In the genomic region with DNA sequence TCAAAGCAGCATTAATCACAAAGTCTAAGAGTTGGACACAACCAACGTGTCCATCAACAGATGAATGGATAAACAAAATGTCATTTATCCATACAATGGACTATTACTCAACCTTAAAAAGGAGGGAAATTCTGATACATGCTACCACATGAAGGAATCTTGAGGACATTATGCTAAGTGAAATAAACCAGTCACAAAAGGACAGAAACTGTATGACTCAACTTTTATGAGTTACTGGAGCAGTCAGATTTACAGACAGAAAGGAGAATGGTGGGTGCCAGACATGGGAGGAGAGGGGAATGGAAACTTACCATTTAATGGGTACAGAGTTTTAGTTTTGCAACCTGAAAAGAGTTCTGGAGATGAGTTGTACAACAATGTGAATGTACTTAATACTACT, we compare ENCODE assay signal across 30 cellular contexts. TPM values are rescaled to one million over a fixed set of nuclear protein-coding genes. Genes with fewer than 3 reads are reported as not detected.
A peak's percentile ranks its signal among the peaks of the same experiment; 100 is the strongest.
DNase-seq lines count a peak whose midpoint lies in the region; ATAC-seq and TF ChIP-seq lines count a peak whose summit lies in the region.
"Had no signal": no experiment of that assay in that cellular context is flagged by ENCODE, and none has a peak within 500 bp of the region (broad histone marks: within the 10 kb centered on the region; RNA-seq: fewer than 3 reads in every experiment).

No MANE protein-coding gene starts in this region.

- intact Hi-C loops in activated CD4-positive, alpha-beta T cell treated with anti-CD3 and anti-CD28 coated beads for 36 hours (cut with DNase I, micrococcal nuclease) = loop anchor here in 1 of 2 experiments (1.0 to 10.0 kb wide), 5 partner anchors 73 to 1828 kb away; no protein-coding TSS in a partner anchor
- intact Hi-C loops in mammary epithelial cell (cut with micrococcal nuclease) = no loop called here
- intact Hi-C loops in MCF 10A (cut with micrococcal nuclease) = no loop called here

- no peak overlapping the region for H3K27ac Mint-ChIP-seq in activated CD4-positive, alpha-beta T cell treated with anti-CD3 and anti-CD28 coated beads for 36 hours
- no peak overlapping the region for H3K27ac Mint-ChIP-seq in MCF 10A (ENCODE audit: low read depth, unreplicated experiment)
- no peak overlapping the region for H3K27ac Mint-ChIP-seq in stimulated activated naive CD8-positive, alpha-beta T cell treated with anti-CD3 and anti-CD28 coated beads, Interleukin-15, amount 100 ng/mL, for 72 hours
- H3K27ac Mint-ChIP-seq: dendritic cell treated with granulocyte-macrophage colony-stimulating factor and Interleukin-4, amounts not matched to agents 40 ng/mL and 50 ng/mL, for 4 days; endodermal cell; neural progenitor cell had no signal

- no peaks in the 10 kb centered on the region for H3K79me2 ChIP-seq in mammary epithelial cell (ENCODE audit: insufficient read depth, low read length)
- H3K79me2 ChIP-seq: hepatocyte had no signal

- peaks cover 18% of the 10 kb centered on the region for H3K4me1 ChIP-seq in mammary epithelial cell (ENCODE audit: insufficient read depth, low read length)
- H3K4me1 ChIP-seq: HAP-1, right atrium auricular region, thyroid gland, vagina had no signal

- CTCF ChIA-PET in activated CD4-positive, alpha-beta T cell treated with anti-CD3 and anti-CD28 coated beads for 36 hours (lab: Charles Lee) = no interaction called here
- CTCF ChIA-PET in mammary epithelial cell (lab: Charles Lee; ENCODE audit: low non-redundant PET) = no interaction called here
- CTCF ChIA-PET in MCF 10A (lab: Yijun Ruan, JAX) = no interaction called here

- H3K9ac ChIP-seq in mammary epithelial cell (ENCODE audit: insufficient read depth, low read length) = no peak overlapping the region
- H3K9ac ChIP-seq: neural progenitor cell had no signal

- no peak overlapping the region for H3K27ac ChIP-seq in mammary epithelial cell (ENCODE audit: insufficient read depth, low read depth, low read length)
- H3K27ac ChIP-seq in epithelial cell of prostate = no peak overlapping the region
- H3K27ac ChIP-seq: esophagus squamous epithelium, gastrocnemius medialis, hepatocyte, neural progenitor cell, right atrium auricular region, SJSA1, thyroid gland, vagina had no signal

- H3K9me3 Mint-ChIP-seq in activated CD4-positive, alpha-beta T cell treated with anti-CD3 and anti-CD28 coated beads for 36 hours (ENCODE audit: low read depth) = no peaks in the 10 kb centered on the region
- H3K9me3 Mint-ChIP-seq in MCF 10A (ENCODE audit: unreplicated experiment) = peaks cover 7% of the 10 kb centered on the region
- H3K9me3 Mint-ChIP-seq in stimulated activated naive CD8-positive, alpha-beta T cell treated with anti-CD3 and anti-CD28 coated beads, Interleukin-15, amount 100 ng/mL, for 72 hours = no peaks in the 10 kb centered on the region
- H3K9me3 Mint-ChIP-seq: neural progenitor cell had no signal

- no TSS peak for BruUV-seq in mammary epithelial cell (replicated peaks; lab: Mats Ljungman, UMichigan)
- BruUV-seq in MCF 10A (replicated peaks; lab: Mats Ljungman, UMichigan) = no TSS peak

- DNase-seq in activated CD4-positive, alpha-beta T cell treated with anti-CD3 and anti-CD28 coated beads for 36 hours = peak; percentile 43
- DNase-seq in activated CD4-positive, alpha-beta T cell treated with anti-CD3 and anti-CD28 coated beads for 1 hour = no peak
- DNase-seq in mammary epithelial cell (peak; percentile 51), MCF 10A (ENCODE audit: unreplicated experiment) (no peak), epithelial cell of prostate (ENCODE audit: low read depth, low spot score) (peak; percentile 8), GM20000 (ENCODE audit: low spot score) (no peak), SKM-1 treated with dmso at 0.1 percent for 144 hours (lab: John Stamatoyannopoulos, UW; ENCODE audit: unreplicated experiment) (no peak)
- no peak for DNase-seq in stimulated activated naive CD8-positive, alpha-beta T cell treated with anti-CD3 and anti-CD28 coated beads, Interleukin-15, amount 100 ng/mL, for 72 hours
- DNase-seq: Calu3; central memory CD4-positive, alpha-beta T cell; DMS79 treated with DMSO at 0.1 percent for 48 hours; endodermal cell; esophagus squamous epithelium; gastrocnemius medialis; mesendoderm; NCI-H1105 treated with DMSO at 0.1 percent for 48 hours; NCI-H2081; NCI-H2227 treated with DMSO at 0.1 percent for 48 hours; NCI-H69; RPMI8226; stimulated activated naive CD4-positive, alpha-beta T cell; thyroid gland had no signal

- no peaks in the 10 kb centered on the region for H3K27me3 ChIP-seq in mammary epithelial cell (ENCODE audit: insufficient read depth, low read length)
- H3K27me3 ChIP-seq: gastrocnemius medialis, hepatocyte, neural progenitor cell, right atrium auricular region, SJSA1, thyroid gland, vagina had no signal

- H3K9me3 ChIP-seq in mammary epithelial cell (replicated peaks; ENCODE audit: insufficient read depth, low read length) = no peaks in the 10 kb centered on the region
- H3K9me3 ChIP-seq: esophagus squamous epithelium, gastrocnemius medialis, HAP-1, SJSA1, thyroid gland, vagina had no signal

- no peaks in the 10 kb centered on the region for H3K36me3 ChIP-seq in mammary epithelial cell (ENCODE audit: insufficient read depth, low read length)
- H3K36me3 ChIP-seq: esophagus squamous epithelium, gastrocnemius medialis, HAP-1, neural progenitor cell, right atrium auricular region, SJSA1, thyroid gland, vagina had no signal

- peak; percentile 70 for ATAC-seq in activated CD4-positive, alpha-beta T cell treated with anti-CD3 and anti-CD28 coated beads for 36 hours
- peak; percentile 61 for ATAC-seq in stimulated activated naive CD8-positive, alpha-beta T cell treated with anti-CD3 and anti-CD28 coated beads, Interleukin-15, amount 100 ng/mL, for 72 hours
- ATAC-seq: gastrocnemius medialis, left lobe of liver had no signal

- WGBS in mammary epithelial cell (ENCODE audit: low coverage, missing lambda C conversion rate) = 31% methylated on average over 1 of the region's 1 CpG

- no peak overlapping the region for H3K4me2 ChIP-seq in mammary epithelial cell (ENCODE audit: insufficient read depth, low read depth, low read length)
- H3K4me2 ChIP-seq: hepatocyte, neural progenitor cell had no signal

- POLR2A ChIA-PET in activated CD4-positive, alpha-beta T cell treated with anti-CD3 and anti-CD28 coated beads for 36 hours (lab: Charles Lee) = interaction anchor here (0.6 kb wide), 1 partner anchor 225 kb away, joined by 3 read pairs; no protein-coding TSS in a partner anchor
- POLR2A ChIA-PET in MCF 10A (lab: Yijun Ruan, JAX) = no interaction called here

- no peak overlapping the region for H3K4me3 ChIP-seq in mammary epithelial cell (replicated peaks in 1 of 3; ENCODE audit: insufficient read depth in 1 of 3, low read depth in 2 of 3, low read length in 3 of 3)
- H3K4me3 ChIP-seq: esophagus squamous epithelium, gastrocnemius medialis, HAP-1, hepatocyte, neural progenitor cell, right atrium auricular region, SJSA1, thyroid gland, vagina had no signal

- H3K4me3 Mint-ChIP-seq in activated CD4-positive, alpha-beta T cell treated with anti-CD3 and anti-CD28 coated beads for 36 hours = no peak overlapping the region
- no peak overlapping the region for H3K4me3 Mint-ChIP-seq in MCF 10A (ENCODE audit: unreplicated experiment)
- H3K4me3 Mint-ChIP-seq in stimulated activated naive CD8-positive, alpha-beta T cell treated with anti-CD3 and anti-CD28 coated beads, Interleukin-15, amount 100 ng/mL, for 72 hours = no peak overlapping the region
- H3K4me3 Mint-ChIP-seq: dendritic cell treated with granulocyte-macrophage colony-stimulating factor and Interleukin-4, amounts not matched to agents 40 ng/mL and 50 ng/mL, for 4 days; endodermal cell; neural progenitor cell had no signal

- peaks cover 18% of the 10 kb centered on the region for H3K27me3 Mint-ChIP-seq in activated CD4-positive, alpha-beta T cell treated with anti-CD3 and anti-CD28 coated beads for 36 hours
- H3K27me3 Mint-ChIP-seq in MCF 10A (ENCODE audit: insufficient read depth, unreplicated experiment) = peaks cover 23% of the 10 kb centered on the region
- peaks cover 19% of the 10 kb centered on the region for H3K27me3 Mint-ChIP-seq in stimulated activated naive CD8-positive, alpha-beta T cell treated with anti-CD3 and anti-CD28 coated beads, Interleukin-15, amount 100 ng/mL, for 72 hours

- TF ChIP-seq CTCF in mammary epithelial cell (conservative IDR thresholded peaks at IDR 0.05 in 1 of 2, IDR thresholded peaks at IDR 0.05 in 1 of 2; ENCODE audit: extremely low read depth in 1 of 2, insufficient read depth in 1 of 2, low read depth in 1 of 2, low read length in 2 of 2) (no peak), MCF 10A (IDR thresholded peaks at IDR 0.05; ENCODE audit: unreplicated experiment) (no peak), GM20000 (IDR thresholded peaks at IDR 0.05; ENCODE audit: extremely low read depth, missing control alignments) (no peak)

- in situ Hi-C loops in mammary epithelial cell (cut with MboI; ENCODE audit: low sequenced_read_pairs in 2 of 2) = no loop called here

- no peaks in the 10 kb centered on the region for H3K36me3 Mint-ChIP-seq in activated CD4-positive, alpha-beta T cell treated with anti-CD3 and anti-CD28 coated beads for 36 hours (ENCODE audit: low read depth)
- H3K36me3 Mint-ChIP-seq in MCF 10A (ENCODE audit: insufficient read depth, unreplicated experiment) = no peaks in the 10 kb centered on the region
- H3K36me3 Mint-ChIP-seq: neural progenitor cell had no signal

- no peaks in the 10 kb centered on the region for H4K20me1 ChIP-seq in mammary epithelial cell (ENCODE audit: insufficient read depth, low read length)

- dilution Hi-C loops in mammary epithelial cell (cut with HindIII; ENCODE audit: low sequenced_read_pairs) = no loop called here

- H2AFZ ChIP-seq in mammary epithelial cell (ENCODE audit: low read depth, low read length) = no peak overlapping the region
- H2AFZ ChIP-seq: hepatocyte, neural progenitor cell had no signal

- peaks cover 42% of the 10 kb centered on the region for H3K4me1 Mint-ChIP-seq in activated CD4-positive, alpha-beta T cell treated with anti-CD3 and anti-CD28 coated beads for 36 hours
- H3K4me1 Mint-ChIP-seq in MCF 10A (ENCODE audit: insufficient read depth, unreplicated experiment) = peaks cover 6% of the 10 kb centered on the region
- peaks cover 28% of the 10 kb centered on the region for H3K4me1 Mint-ChIP-seq in stimulated activated naive CD8-positive, alpha-beta T cell treated with anti-CD3 and anti-CD28 coated beads, Interleukin-15, amount 100 ng/mL, for 72 hours

RNA-seq across cellular contexts. Expression of a gene that starts 43.0 kb away (rescaled TPM):
- 10 to 100 TPM; 89.9 to 92.0 TPM for total RNA-seq in activated CD4-positive, alpha-beta T cell treated with anti-CD3 and anti-CD28 coated beads for 36 hours
- total RNA-seq in mammary epithelial cell (100 to 1,000 TPM; 124 to 140 TPM), MCF 10A (2022) (141 and 156 TPM in 2 replicates)
- polyA plus RNA-seq in mammary epithelial cell = 202 TPM
- polyA minus RNA-seq in mammary epithelial cell = 194 TPM

Comparison
In these comparisons a context has a peak if more than half of its experiments do, and no peak if none do; other contexts are left out.
1. DNase-seq: peak in activated CD4-positive, alpha-beta T cell treated with anti-CD3 and anti-CD28 coated beads for 36 hours (single experiment), mammary epithelial cell (single experiment) and epithelial cell of prostate (single experiment); none in activated CD4-positive, alpha-beta T cell treated with anti-CD3 and anti-CD28 coated beads for 1 hour (single experiment), MCF 10A (single experiment), stimulated activated naive CD8-positive, alpha-beta T cell treated with anti-CD3 and anti-CD28 coated beads, Interleukin-15, amount 100 ng/mL, for 72 hours (0 of 2), GM20000 (single experiment) and SKM-1 treated with dmso at 0.1 percent for 144 hours (single experiment).